16 cellular contexts compared by ENCODE assay signal in the genomic region with DNA sequence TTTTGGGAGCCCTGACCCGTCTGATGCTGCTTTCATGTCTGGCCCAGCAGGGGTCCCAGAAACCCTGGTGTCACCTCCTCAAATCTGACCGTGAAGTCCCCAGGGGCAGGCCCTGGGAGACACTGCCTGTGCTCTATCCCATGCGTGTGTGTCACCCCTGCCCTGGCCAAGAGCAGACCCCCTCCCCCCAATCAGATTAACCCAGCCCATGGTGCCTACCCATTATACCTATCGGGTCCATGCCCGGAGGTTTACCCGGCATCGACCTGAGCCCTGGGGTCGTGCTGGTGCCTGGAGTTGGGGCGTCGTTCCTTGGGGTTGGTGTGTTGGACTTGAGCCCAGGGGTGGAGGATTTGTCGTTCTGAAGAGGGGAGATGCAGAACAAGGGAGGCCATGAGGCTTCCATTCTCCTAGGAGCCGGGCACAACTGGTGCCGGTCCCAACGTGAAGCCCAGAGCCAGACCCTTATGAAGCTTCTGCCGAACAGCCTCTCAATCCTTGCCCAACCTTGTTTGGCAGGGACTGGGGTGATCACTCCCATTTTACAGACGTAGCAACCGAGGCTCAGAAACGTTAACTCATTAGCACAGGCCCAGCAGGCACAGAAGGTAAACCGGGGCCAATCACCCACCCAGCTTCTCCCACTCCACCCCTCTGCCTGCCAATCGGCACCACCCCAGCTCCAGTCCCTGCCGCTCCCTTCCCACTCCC.
"Had no signal": no experiment of that assay in that cellular context is flagged by ENCODE, and none has a peak within 500 bp of the region (broad histone marks: within the 10 kb centered on the region; RNA-seq: fewer than 3 reads in every experiment).

No MANE protein-coding gene starts in this region.

- H3K27ac ChIP-seq: ascending aorta, breast epithelium, epithelial cell of prostate, neural progenitor cell, parathyroid adenoma, tibial nerve, uterus had no signal

- H3K4me3 ChIP-seq: ascending aorta, breast epithelium, lung, neural progenitor cell, tibial nerve, uterus had no signal

- H3K79me2 ChIP-seq: parathyroid adenoma had no signal

- H3K27ac Mint-ChIP-seq: immature natural killer cell; stimulated activated naive B cell treated with anti-CD40 and anti-IgM and Interleukin-4, amounts not matched to agents 10 μg/mL and 1 μg/mL and 100 μg/mL, for 72 hours; T-helper 17 cell had no signal

- H2AFZ ChIP-seq: neural progenitor cell, parathyroid adenoma had no signal

- H3K4me2 ChIP-seq: neural progenitor cell had no signal

- H3K27me3 ChIP-seq: ascending aorta, breast epithelium, neural progenitor cell, tibial nerve, uterus had no signal

- DNase-seq: activated gamma-delta T cell; activated T-cell treated with anti-CD3 and anti-CD28 coated beads for 4 hours; dermis blood vessel endothelial cell; immature natural killer cell; stimulated activated CD4-positive, alpha-beta T cell treated with anti-CD3 and anti-CD28 coated beads, Interleukin-15, amount 100 ng/mL, for 24 hours; stimulated activated CD4-positive, alpha-beta T cell treated with anti-CD3 and anti-CD28 coated beads, Interleukin-4, amount 100 ng/mL, for 1 hour; stimulated activated naive B cell treated with anti-CD40 and anti-IgM and Interleukin-4, amounts not matched to agents 10 μg/mL and 1 μg/mL and 100 μg/mL, for 72 hours had no signal

- H3K4me1 ChIP-seq: ascending aorta, breast epithelium, neural progenitor cell had no signal

- H3K9ac ChIP-seq: neural progenitor cell, parathyroid adenoma had no signal

- H3K9me3 Mint-ChIP-seq: immature natural killer cell; neural progenitor cell; stimulated activated naive B cell treated with anti-CD40 and anti-IgM and Interleukin-4, amounts not matched to agents 10 μg/mL and 1 μg/mL and 100 μg/mL, for 72 hours had no signal

- H3K27me3 Mint-ChIP-seq: stimulated activated naive B cell treated with anti-CD40 and anti-IgM and Interleukin-4, amounts not matched to agents 10 μg/mL and 1 μg/mL and 100 μg/mL, for 72 hours; T-helper 17 cell had no signal

- H3K4me3 Mint-ChIP-seq: immature natural killer cell; neural progenitor cell; stimulated activated naive B cell treated with anti-CD40 and anti-IgM and Interleukin-4, amounts not matched to agents 10 μg/mL and 1 μg/mL and 100 μg/mL, for 72 hours; T-helper 17 cell had no signal

- ATAC-seq: stimulated activated naive B cell treated with anti-CD40 and anti-IgM and Interleukin-4, amounts not matched to agents 10 μg/mL and 1 μg/mL and 100 μg/mL, for 72 hours; T-helper 17 cell had no signal

- H3K4me1 Mint-ChIP-seq: immature natural killer cell; stimulated activated naive B cell treated with anti-CD40 and anti-IgM and Interleukin-4, amounts not matched to agents 10 μg/mL and 1 μg/mL and 100 μg/mL, for 72 hours had no signal
